In the genomic region with DNA sequence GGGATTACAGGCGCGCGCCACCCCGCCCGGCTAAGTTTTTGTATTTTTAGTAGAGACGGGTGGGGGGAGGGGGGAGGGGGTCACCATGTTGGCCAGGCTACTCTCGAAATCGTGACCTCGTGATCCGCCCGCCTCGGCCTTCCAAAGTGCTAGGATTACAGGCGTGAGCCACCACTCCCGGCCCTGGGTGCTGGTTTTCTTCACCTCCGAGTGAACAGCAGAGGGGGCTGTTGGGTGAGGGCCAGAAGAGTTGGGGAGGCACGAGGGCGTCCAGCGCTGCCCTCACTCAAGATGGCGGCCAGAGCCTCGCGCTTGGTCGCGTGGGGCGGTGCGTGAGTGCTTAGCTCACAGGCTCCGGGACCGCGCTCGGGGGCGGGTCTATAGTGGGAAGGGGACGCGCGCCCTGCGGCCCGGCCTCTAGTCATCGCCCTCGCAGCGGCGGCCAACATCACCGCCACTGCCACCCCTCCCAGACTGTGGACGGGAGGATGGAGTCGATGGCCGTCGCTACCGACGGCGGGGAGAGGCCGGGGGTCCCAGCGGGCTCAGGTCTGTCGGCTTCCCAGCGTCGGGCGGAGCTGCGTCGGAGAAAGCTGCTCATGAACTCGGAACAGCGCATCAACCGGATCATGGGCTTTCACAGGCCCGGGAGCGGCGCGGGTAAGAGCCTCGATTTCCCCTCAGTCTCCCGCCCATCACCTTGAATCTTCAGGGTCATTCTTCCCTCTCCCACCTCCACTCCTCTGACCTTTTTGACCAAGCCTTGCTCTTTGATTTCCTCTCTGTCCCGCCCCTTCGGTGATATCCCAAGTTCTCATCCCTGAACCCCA, we compare ENCODE assay signal across 1 cellular context.
TF ChIP-seq lines count a peak whose summit lies in the region.

CAMLG (plus strand) TSS at position 416 of the 830 bp plus-strand sequence; CDS start at position 489, 73 bp downstream.

TF ChIP-seq in HepG2, 621 proteins besides CTCF, POLR2A, EP300 and RAD21 (continued from another document and continues in another):
- no peak for TF ChIP-seq CERS6 (CRISPR knock-in tag; IDR thresholded peaks at IDR 0.05)
- TF ChIP-seq ZNF12 (CRISPR knock-in tag; IDR thresholded peaks at IDR 0.05), result peak; percentile 63
- TF ChIP-seq, protein P1, sequence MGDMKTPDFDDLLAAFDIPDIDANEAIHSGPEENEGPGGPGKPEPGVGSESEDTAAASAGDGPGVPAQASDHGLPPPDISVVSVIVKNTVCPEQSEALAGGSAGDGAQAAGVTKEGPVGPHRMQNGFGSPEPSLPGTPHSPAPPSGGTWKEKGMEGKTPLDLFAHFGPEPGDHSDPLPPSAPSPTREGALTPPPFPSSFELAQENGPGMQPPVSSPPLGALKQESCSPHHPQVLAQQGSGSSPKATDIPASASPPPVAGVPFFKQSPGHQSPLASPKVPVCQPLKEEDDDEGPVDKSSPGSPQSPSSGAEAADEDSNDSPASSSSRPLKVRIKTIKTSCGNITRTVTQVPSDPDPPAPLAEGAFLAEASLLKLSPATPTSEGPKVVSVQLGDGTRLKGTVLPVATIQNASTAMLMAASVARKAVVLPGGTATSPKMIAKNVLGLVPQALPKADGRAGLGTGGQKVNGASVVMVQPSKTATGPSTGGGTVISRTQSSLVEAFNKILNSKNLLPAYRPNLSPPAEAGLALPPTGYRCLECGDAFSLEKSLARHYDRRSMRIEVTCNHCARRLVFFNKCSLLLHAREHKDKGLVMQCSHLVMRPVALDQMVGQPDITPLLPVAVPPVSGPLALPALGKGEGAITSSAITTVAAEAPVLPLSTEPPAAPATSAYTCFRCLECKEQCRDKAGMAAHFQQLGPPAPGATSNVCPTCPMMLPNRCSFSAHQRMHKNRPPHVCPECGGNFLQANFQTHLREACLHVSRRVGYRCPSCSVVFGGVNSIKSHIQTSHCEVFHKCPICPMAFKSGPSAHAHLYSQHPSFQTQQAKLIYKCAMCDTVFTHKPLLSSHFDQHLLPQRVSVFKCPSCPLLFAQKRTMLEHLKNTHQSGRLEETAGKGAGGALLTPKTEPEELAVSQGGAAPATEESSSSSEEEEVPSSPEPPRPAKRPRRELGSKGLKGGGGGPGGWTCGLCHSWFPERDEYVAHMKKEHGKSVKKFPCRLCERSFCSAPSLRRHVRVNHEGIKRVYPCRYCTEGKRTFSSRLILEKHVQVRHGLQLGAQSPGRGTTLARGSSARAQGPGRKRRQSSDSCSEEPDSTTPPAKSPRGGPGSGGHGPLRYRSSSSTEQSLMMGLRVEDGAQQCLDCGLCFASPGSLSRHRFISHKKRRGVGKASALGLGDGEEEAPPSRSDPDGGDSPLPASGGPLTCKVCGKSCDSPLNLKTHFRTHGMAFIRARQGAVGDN (CRISPR knock-in tag; IDR thresholded peaks at IDR 0.05), result peak; percentile 98
- no peak for TF ChIP-seq AFF4 (CRISPR knock-in tag; IDR thresholded peaks at IDR 0.05)
- TF ChIP-seq ZNF337 (CRISPR knock-in tag; IDR thresholded peaks at IDR 0.05; ENCODE audit: borderline replicate concordance, low read depth), result no peak
- TF ChIP-seq ZNF850 (CRISPR knock-in tag; conservative IDR thresholded peaks at IDR 0.05), result no peak
- peak; percentile 92; the same call in 1 of the 2 replicates for TF ChIP-seq ZNF232 (CRISPR knock-in tag; IDR thresholded peaks at IDR 0.05; ENCODE audit: borderline replicate concordance)
- no peak for TF ChIP-seq ZNF282 (IDR thresholded peaks at IDR 0.05; ENCODE audit: partially characterized antibody)
- peak; percentile 99 for TF ChIP-seq POGK (CRISPR knock-in tag; conservative IDR thresholded peaks at IDR 0.05)
- 0 out of 2 replicates have a peak, but pooled peaks have one; percentile 57 for TF ChIP-seq PAWR (CRISPR knock-in tag; IDR thresholded peaks at IDR 0.05; ENCODE audit: borderline replicate concordance)
- TF ChIP-seq ZBTB49 (CRISPR knock-in tag; IDR thresholded peaks at IDR 0.05; ENCODE audit: borderline replicate concordance), result no peak
- TF ChIP-seq IKZF4 (CRISPR knock-in tag; IDR thresholded peaks at IDR 0.05; ENCODE audit: borderline replicate concordance, low read depth, not compliant biosample characterization), result no peak
- no peak for TF ChIP-seq MAFK (conservative IDR thresholded peaks at IDR 0.05 in 1 of 2, IDR thresholded peaks at IDR 0.05 in 1 of 2; ENCODE audit: low read length in 2 of 2)
- TF ChIP-seq SNAPC2 (CRISPR knock-in tag; IDR thresholded peaks at IDR 0.05), result peak; percentile 63; the same call in 1 of the 2 replicates
- TF ChIP-seq, protein P2, sequence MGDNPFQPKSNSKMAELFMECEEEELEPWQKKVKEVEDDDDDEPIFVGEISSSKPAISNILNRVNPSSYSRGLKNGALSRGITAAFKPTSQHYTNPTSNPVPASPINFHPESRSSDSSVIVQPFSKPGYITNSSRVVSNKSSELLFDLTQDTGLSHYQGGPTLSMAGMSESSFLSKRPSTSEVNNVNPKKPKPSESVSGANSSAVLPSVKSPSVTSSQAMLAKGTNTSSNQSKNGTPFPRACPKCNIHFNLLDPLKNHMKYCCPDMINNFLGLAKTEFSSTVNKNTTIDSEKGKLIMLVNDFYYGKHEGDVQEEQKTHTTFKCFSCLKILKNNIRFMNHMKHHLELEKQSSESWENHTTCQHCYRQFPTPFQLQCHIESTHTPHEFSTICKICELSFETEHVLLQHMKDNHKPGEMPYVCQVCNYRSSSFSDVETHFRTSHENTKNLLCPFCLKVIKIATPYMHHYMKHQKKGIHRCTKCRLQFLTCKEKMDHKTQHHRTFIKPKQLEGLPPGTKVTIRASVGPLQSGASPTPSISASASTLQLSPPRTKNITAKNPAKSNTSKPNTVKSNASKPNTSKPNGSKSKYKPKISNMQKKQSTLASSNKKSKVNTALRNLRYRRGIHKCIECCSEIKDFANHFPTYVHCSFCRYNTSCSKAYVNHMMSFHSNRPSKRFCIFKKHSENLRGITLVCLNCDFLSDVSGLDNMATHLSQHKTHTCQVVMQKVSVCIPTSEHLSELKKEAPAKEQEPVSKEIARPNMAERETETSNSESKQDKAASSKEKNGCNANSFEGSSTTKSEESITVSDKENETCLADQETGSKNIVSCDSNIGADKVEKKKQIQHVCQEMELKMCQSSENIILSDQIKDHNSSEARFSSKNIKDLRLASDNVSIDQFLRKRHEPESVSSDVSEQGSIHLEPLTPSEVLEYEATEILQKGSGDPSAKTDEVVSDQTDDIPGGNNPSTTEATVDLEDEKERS (CRISPR knock-in tag; IDR thresholded peaks at IDR 0.05), result peak; percentile 80
- TF ChIP-seq, protein P3, sequence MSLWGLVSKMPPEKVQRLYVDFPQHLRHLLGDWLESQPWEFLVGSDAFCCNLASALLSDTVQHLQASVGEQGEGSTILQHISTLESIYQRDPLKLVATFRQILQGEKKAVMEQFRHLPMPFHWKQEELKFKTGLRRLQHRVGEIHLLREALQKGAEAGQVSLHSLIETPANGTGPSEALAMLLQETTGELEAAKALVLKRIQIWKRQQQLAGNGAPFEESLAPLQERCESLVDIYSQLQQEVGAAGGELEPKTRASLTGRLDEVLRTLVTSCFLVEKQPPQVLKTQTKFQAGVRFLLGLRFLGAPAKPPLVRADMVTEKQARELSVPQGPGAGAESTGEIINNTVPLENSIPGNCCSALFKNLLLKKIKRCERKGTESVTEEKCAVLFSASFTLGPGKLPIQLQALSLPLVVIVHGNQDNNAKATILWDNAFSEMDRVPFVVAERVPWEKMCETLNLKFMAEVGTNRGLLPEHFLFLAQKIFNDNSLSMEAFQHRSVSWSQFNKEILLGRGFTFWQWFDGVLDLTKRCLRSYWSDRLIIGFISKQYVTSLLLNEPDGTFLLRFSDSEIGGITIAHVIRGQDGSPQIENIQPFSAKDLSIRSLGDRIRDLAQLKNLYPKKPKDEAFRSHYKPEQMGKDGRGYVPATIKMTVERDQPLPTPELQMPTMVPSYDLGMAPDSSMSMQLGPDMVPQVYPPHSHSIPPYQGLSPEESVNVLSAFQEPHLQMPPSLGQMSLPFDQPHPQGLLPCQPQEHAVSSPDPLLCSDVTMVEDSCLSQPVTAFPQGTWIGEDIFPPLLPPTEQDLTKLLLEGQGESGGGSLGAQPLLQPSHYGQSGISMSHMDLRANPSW (CRISPR knock-in tag; IDR thresholded peaks at IDR 0.05; ENCODE audit: borderline replicate concordance), result peak; percentile 93; the same call in 1 of the 2 replicates
- TF ChIP-seq ZBTB7B (CRISPR knock-in tag; IDR thresholded peaks at IDR 0.05), result peak; percentile 58; the same call in 1 of the 2 replicates
- TF ChIP-seq MEIS1 (CRISPR knock-in tag; IDR thresholded peaks at IDR 0.05; ENCODE audit: borderline replicate concordance), result 0 out of 2 replicates have a peak, but pooled peaks have one; percentile 51
- peak; percentile 91 for TF ChIP-seq SP4 (CRISPR knock-in tag; IDR thresholded peaks at IDR 0.05)
- peak; percentile 98 for TF ChIP-seq MAX (IDR thresholded peaks at IDR 0.05)
- TF ChIP-seq MYNN (CRISPR knock-in tag; IDR thresholded peaks at IDR 0.05; ENCODE audit: low read depth), result no peak
- no peak for TF ChIP-seq ZNF326 (CRISPR knock-in tag; IDR thresholded peaks at IDR 0.05; ENCODE audit: borderline replicate concordance)
- 0 out of 2 replicates have a peak, but pooled peaks have one; percentile 63 for TF ChIP-seq ZSCAN9 (CRISPR knock-in tag; IDR thresholded peaks at IDR 0.05; ENCODE audit: borderline replicate concordance)
- peak; percentile 79 for TF ChIP-seq TEAD3 (CRISPR knock-in tag; optimal IDR thresholded peaks at IDR 0.05; ENCODE audit: borderline replicate concordance)
- TF ChIP-seq HES4 (CRISPR knock-in tag; IDR thresholded peaks at IDR 0.05; ENCODE audit: borderline replicate concordance), result peak; percentile 18; the same call in 1 of the 2 replicates
- no peak for TF ChIP-seq TBL1XR1 (IDR thresholded peaks at IDR 0.05; ENCODE audit: borderline replicate concordance, low read length, partially characterized antibody)
- TF ChIP-seq FOXK2 (IDR thresholded peaks at IDR 0.05), result no peak
- no peak for TF ChIP-seq TOE1 (CRISPR knock-in tag; IDR thresholded peaks at IDR 0.05)
